In genomic region chr16:27291106-27291505, GRCh38 we compare ENCODE assay signal across 18 cellular contexts.
"Had no signal": no experiment of that assay in that cellular context is flagged by ENCODE, and none has a peak within 500 bp of the region (broad histone marks: within the 10 kb centered on the region; RNA-seq: fewer than 3 reads in every experiment).

No MANE protein-coding gene starts in this region.

- H3K9me3 ChIP-seq: prostate gland, upper lobe of right lung had no signal

- H3K4me3 ChIP-seq: hepatocyte, prostate gland, upper lobe of right lung had no signal

- H3K9me3 Mint-ChIP-seq: natural killer cell had no signal

- H3K4me1 ChIP-seq: prostate gland had no signal

- H3K4me2 ChIP-seq: hepatocyte had no signal

- H3K36me3 ChIP-seq: prostate gland, upper lobe of right lung had no signal

- H2AFZ ChIP-seq: hepatocyte had no signal

- DNase-seq: activated CD4-positive, alpha-beta T cell treated with anti-CD3 and anti-CD28 coated beads for 1 hour; activated CD8-positive, alpha-beta T cell treated with anti-CD3 and anti-CD28 coated beads for 36 hours; activated effector memory CD4-positive, alpha-beta T cell treated with anti-CD3 and anti-CD28 coated beads, Interleukin-2, amount 50 U/mL, for 16 hours; dermis blood vessel endothelial cell; effector memory CD8-positive, alpha-beta T cell; kidney; left ventricle myocardium superior; natural killer cell; occipital lobe; right cardiac atrium; small intestine; stimulated activated CD4-positive, alpha-beta T cell treated with anti-CD3 and anti-CD28 coated beads, Interleukin-4, amount 100 ng/mL, for 24 hours; stimulated activated naive CD4-positive, alpha-beta T cell treated with Interleukin-2 at 50 U/mL for 16 hours; T-helper 9 cell; upper lobe of right lung had no signal

- H3K27ac ChIP-seq: hepatocyte, prostate gland, upper lobe of right lung had no signal

- H3K27me3 ChIP-seq: hepatocyte, upper lobe of right lung had no signal

- ATAC-seq: activated CD8-positive, alpha-beta T cell treated with anti-CD3 and anti-CD28 coated beads for 36 hours; effector memory CD8-positive, alpha-beta T cell; left ventricle myocardium superior; natural killer cell; right cardiac atrium; upper lobe of right lung had no signal

- H3K27me3 Mint-ChIP-seq: activated CD8-positive, alpha-beta T cell treated with anti-CD3 and anti-CD28 coated beads for 36 hours; effector memory CD8-positive, alpha-beta T cell had no signal

- H3K36me3 Mint-ChIP-seq: memory B cell, natural killer cell had no signal

- H3K27ac Mint-ChIP-seq: activated CD8-positive, alpha-beta T cell treated with anti-CD3 and anti-CD28 coated beads for 36 hours; memory B cell; natural killer cell had no signal

- H3K4me3 Mint-ChIP-seq: activated CD8-positive, alpha-beta T cell treated with anti-CD3 and anti-CD28 coated beads for 36 hours; effector memory CD8-positive, alpha-beta T cell; memory B cell; natural killer cell had no signal
